Comparison of ENCODE assay signal across 2 cellular contexts in genomic region chr1:63134501-63135173, GRCh38.
TF ChIP-seq lines count a peak whose summit lies in the region.

No MANE protein-coding gene starts in this region.

TF ChIP-seq in H1, 55 proteins besides CTCF, POLR2A, EP300 and RAD21 (continued from another document):
- TF ChIP-seq ZNF274 (IDR thresholded peaks at IDR 0.05; ENCODE audit: borderline replicate concordance, extremely low read depth, low read length): no peak
- no peak for TF ChIP-seq ASH2L (IDR thresholded peaks at IDR 0.05; ENCODE audit: low read length)
- TF ChIP-seq USF2 (IDR thresholded peaks at IDR 0.05; ENCODE audit: low read length): no peak
- no peak for TF ChIP-seq SP2 (IDR thresholded peaks at IDR 0.05; ENCODE audit: low read length)
- no peak for TF ChIP-seq SP1 (IDR thresholded peaks at IDR 0.05; ENCODE audit: low read depth, low read length)
- TF ChIP-seq RNF2 (IDR thresholded peaks at IDR 0.05; ENCODE audit: borderline replicate concordance, low read depth, low read length, missing control alignments, poor library complexity, severe bottlenecking): no peak
- TF ChIP-seq CHD7 (IDR thresholded peaks at IDR 0.05; ENCODE audit: insufficient replicate concordance, low read length): no peak
- no peak for TF ChIP-seq E2F6 (IDR thresholded peaks at IDR 0.05)
- no peak for TF ChIP-seq CBX5 (IDR thresholded peaks at IDR 0.05; ENCODE audit: low read depth, low read length)
- TF ChIP-seq GABPA (IDR thresholded peaks at IDR 0.05; ENCODE audit: borderline replicate concordance, insufficient read depth, low read length): no peak
- no peak for TF ChIP-seq EGR1 (IDR thresholded peaks at IDR 0.05; ENCODE audit: borderline replicate concordance, low read depth, low read length)

TF ChIP-seq in HepG2, 621 proteins besides CTCF, POLR2A, EP300 and RAD21:
- TF ChIP-seq SOX6 (IDR thresholded peaks at IDR 0.05): no peak
- TF ChIP-seq SOX6 (CRISPR knock-in tag; IDR thresholded peaks at IDR 0.05): 0 out of 2 replicates have a peak, but pooled peaks have one; percentile 27
- no peak for TF ChIP-seq SOX13 (IDR thresholded peaks at IDR 0.05)
- TF ChIP-seq SOX13 (CRISPR knock-in tag; conservative IDR thresholded peaks at IDR 0.05 in 1 of 2, IDR thresholded peaks at IDR 0.05 in 1 of 2): peak in 1 of 2 experiments; percentile 43; a peak in 1 of 4 replicates
- TF ChIP-seq GPBP1L1 (CRISPR knock-in tag; IDR thresholded peaks at IDR 0.05): no peak
- TF ChIP-seq ETS1 (CRISPR knock-in tag; IDR thresholded peaks at IDR 0.05): no peak
